Comparison of ENCODE assay signal across 10 cellular contexts in the genomic region with DNA sequence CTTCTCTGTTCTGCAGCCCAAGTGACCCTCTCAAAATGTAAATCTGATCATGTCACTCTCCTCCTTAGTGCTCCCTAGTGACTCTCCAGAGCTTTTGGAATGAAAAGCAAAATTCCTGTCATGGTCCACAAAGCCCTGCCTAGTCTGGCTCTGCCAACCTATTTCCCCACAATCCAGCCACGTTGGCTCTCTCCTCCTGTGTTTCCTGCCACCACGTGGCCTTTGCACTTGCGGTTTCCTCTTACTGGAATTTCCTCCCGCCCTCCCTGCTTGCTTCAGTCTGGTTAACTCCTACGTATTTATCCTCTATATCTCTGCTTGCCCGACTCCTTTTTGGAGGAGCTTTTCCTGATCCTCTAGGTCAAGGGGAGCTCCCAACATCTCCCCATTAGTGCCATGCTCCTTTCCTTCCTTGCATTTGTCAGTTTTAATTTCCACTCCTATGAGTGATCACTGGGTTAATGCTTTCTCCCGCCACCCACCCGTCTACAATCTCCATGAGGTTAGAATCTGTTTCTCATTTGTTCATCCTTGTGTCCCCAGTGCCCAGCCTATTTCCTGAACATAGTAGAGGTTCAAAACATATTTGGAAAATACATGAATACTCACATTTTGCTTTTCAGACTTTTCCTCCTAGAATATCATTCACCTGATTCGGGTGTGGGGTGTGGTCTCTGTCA. TPM values are rescaled to one million over a fixed set of nuclear protein-coding genes. Genes with fewer than 3 reads are reported as not detected.
DNase-seq lines count a peak whose midpoint lies in the region; ATAC-seq and TF ChIP-seq lines count a peak whose summit lies in the region.
"Had no signal": no experiment of that assay in that cellular context is flagged by ENCODE, and none has a peak within 500 bp of the region (broad histone marks: within the 10 kb centered on the region; RNA-seq: fewer than 3 reads in every experiment).

No MANE protein-coding gene starts in this region.

- H3K36me3 ChIP-seq in SJSA1 (peaks cover 10% of the 10 kb centered on the region), psoas muscle (ENCODE audit: insufficient read depth in 1 of 2, low read depth in 1 of 2) (peaks cover 4 to 33% of the 10 kb centered on the region in 2 donors)
- H3K36me3 ChIP-seq: neutrophil had no signal

- H3K9me3 ChIP-seq in SJSA1 (replicated peaks) (no peaks in the 10 kb centered on the region), psoas muscle (no peaks in the 10 kb centered on the region)
- H3K9me3 ChIP-seq: neutrophil had no signal

- H3K4me3 ChIP-seq in SJSA1 (no peak overlapping the region), fibroblast of villous mesenchyme (ENCODE audit: low read depth, low read length) (peak overlapping the region; percentile 47), psoas muscle (peak overlapping the region; percentile 47)

- ATAC-seq in psoas muscle (peak; percentile 66 to 81 (median 74)), GM18517 (IDR thresholded peaks at IDR 0.05; ENCODE audit: unreplicated experiment) (no peak), HG03175 (IDR thresholded peaks at IDR 0.05; ENCODE audit: unreplicated experiment) (no peak)

- intact Hi-C loops in psoas muscle (cut with DNase I), result no loop called here

- no peak for TF ChIP-seq CTCF in fibroblast of villous mesenchyme (IDR thresholded peaks at IDR 0.05; ENCODE audit: insufficient read depth, low read depth, low read length)
- no peak for TF ChIP-seq CTCF in psoas muscle (IDR thresholded peaks at IDR 0.05)

- DNase-seq in AML-193 (lab: John Stamatoyannopoulos, UW), result peak; percentile 17 to 19
- DNase-seq in SJSA1 (ENCODE audit: low read depth in 1 of 2, low spot score in 2 of 2), result peak; percentile 44 to 59
- DNase-seq in fibroblast of villous mesenchyme (ENCODE audit: low read depth), result peak; percentile 91
- peak; percentile 76 to 79 for DNase-seq in psoas muscle
- no peak for DNase-seq in activated CD4-positive, alpha-beta T cell treated with anti-CD3 and anti-CD28 coated beads, Interleukin-2, amount 50 U/mL, for 1 hour
- DNase-seq in NCI-H82 (lab: John Stamatoyannopoulos, UW), result no peak
- DNase-seq: stimulated activated naive CD4-positive, alpha-beta T cell treated with Interleukin-2 at 50 U/mL for 16 hours had no signal

- H3K4me1 ChIP-seq in SJSA1 (replicated peaks) (peaks cover 15% of the 10 kb centered on the region), psoas muscle (peaks cover 3% of the 10 kb centered on the region)

- no peaks in the 10 kb centered on the region for H3K27me3 ChIP-seq in SJSA1 (replicated peaks)
- peaks cover 0 to 14% (median 1%) of the 10 kb centered on the region in 3 donors for H3K27me3 ChIP-seq in psoas muscle (ENCODE audit: insufficient read depth in 3 of 3, low read length in 2 of 3)
- H3K27me3 ChIP-seq: neutrophil had no signal

- 7 to 15% (median 10%) methylated on average over 9 of the region's 9 CpGs for WGBS in psoas muscle, 3 donors

- H3K27ac ChIP-seq in SJSA1 (peak overlapping the region; percentile 60), psoas muscle (peak overlapping the region; percentile 69)

RNA-seq across cellular contexts. Expression of a gene that starts 11.5 kb away (rescaled TPM):
- total RNA-seq in SJSA1 (2014; rRNA removed; shearing (Covaris generic)), result 125 and 173 TPM in 2 replicates
- total RNA-seq in fibroblast of villous mesenchyme (505 and 713 TPM in 2 replicates), psoas muscle (1,000 to 10,000 TPM in 1 of 4 donors, 100 to 1,000 TPM in 3; 165 to 2,602 (median 604) TPM)
- polyA plus RNA-seq in psoas muscle, result 1,000 to 10,000 TPM in 2 of 3 donors, 100 to 1,000 TPM in 1; 649 to 3,089 (median 1,851) TPM

Comparison
In these comparisons a context has a peak if more than half of its experiments do, and no peak if none do; other contexts are left out.
1. DNase-seq: peak in AML-193 (2 of 2), SJSA1 (2 of 2), fibroblast of villous mesenchyme (single experiment) and psoas muscle (2 of 2); none in activated CD4-positive, alpha-beta T cell treated with anti-CD3 and anti-CD28 coated beads, Interleukin-2, amount 50 U/mL, for 1 hour (single experiment) and NCI-H82 (single experiment).
2. ATAC-seq: peak in psoas muscle (4 of 4); none in GM18517 (single experiment) and HG03175 (single experiment).